8 cellular contexts compared by ENCODE assay signal in genomic region chr14:61322011-61322798, GRCh38. TPM values are rescaled to one million over a fixed set of nuclear protein-coding genes. Genes with fewer than 3 reads are reported as not detected.
DNase-seq lines count a peak whose midpoint lies in the region; ATAC-seq, FAIRE-seq and TF ChIP-seq lines count a peak whose summit lies in the region.

No MANE protein-coding gene starts in this region.

- ATAC-seq in CD4-positive, alpha-beta T cell (ENCODE audit: poor library complexity) = peak; percentile 7
- ATAC-seq in HG02759 (IDR thresholded peaks at IDR 0.05; ENCODE audit: unreplicated experiment) = peak; percentile 21
- peak; percentile 74 to 81 (median 76) for ATAC-seq in pancreas
- ATAC-seq in HG03571 (IDR thresholded peaks at IDR 0.05; ENCODE audit: unreplicated experiment) = no peak

- POLR2A ChIA-PET in CD4-positive, alpha-beta T cell (lab: Charles Lee) = interaction anchor here (1.0 to 6.9 kb wide), 31 partner anchors 13 to 372 kb away, joined by 3 to 185 read pairs (median 5); partner anchors contain the start of genes HIF1A and TMEM30B

- intact Hi-C loops in CD4-positive, alpha-beta T cell (cut with DNase I, micrococcal nuclease) = loop anchor here (2.0 to 5.0 kb wide), 4 partner anchors 15 to 80 kb away; no protein-coding TSS in a partner anchor
- intact Hi-C loops in pancreas (cut with DNase I) = no loop called here

- FAIRE-seq in pancreas (lab: Jason Lieb, UNC) = no peak

- whole genome bisulfite sequencing in pancreas, 2 donors = 0 to 1% methylated on average over 63 of the region's 63 CpGs

- CTCF ChIA-PET in CD4-positive, alpha-beta T cell (lab: Charles Lee) = interaction anchor here (0.8 to 3.6 kb wide), 19 partner anchors 10 to 407 kb away, joined by 3 to 29 read pairs (median 5); partner anchors contain the start of gene TMEM30B

- TF ChIP-seq CTCF in CD4-positive, alpha-beta T cell (IDR thresholded peaks at IDR 0.05) = no peak
- TF ChIP-seq CTCF in fibroblast of villous mesenchyme (IDR thresholded peaks at IDR 0.05; ENCODE audit: insufficient read depth, low read depth, low read length) (no peak), pancreas (IDR thresholded peaks at IDR 0.05) (no peak)

- peaks cover 51% of the 10 kb centered on the region for H3K36me3 Mint-ChIP-seq in CD4-positive, alpha-beta T cell (ENCODE audit: low read depth)

- H3K27me3 Mint-ChIP-seq in CD4-positive, alpha-beta T cell = no peaks in the 10 kb centered on the region

- peak overlapping the region; percentile 87 for H3K27ac ChIP-seq in CD4-positive, alpha-beta T cell (ENCODE audit: low read depth, low read length)
- H3K27ac ChIP-seq in pancreas = peak overlapping the region in 3 of 4 donors; percentile 38 to 70 (median 56)

- peaks cover 4% of the 10 kb centered on the region for H3K9me3 Mint-ChIP-seq in CD4-positive, alpha-beta T cell

- peaks cover 0 to 5% (median 4%) of the 10 kb centered on the region in 3 donors for H3K4me1 ChIP-seq in pancreas

- peaks cover 33% of the 10 kb centered on the region for H3K4me1 Mint-ChIP-seq in CD4-positive, alpha-beta T cell (ENCODE audit: low read depth)

- H3K4me3 Mint-ChIP-seq in CD4-positive, alpha-beta T cell = peak overlapping the region; percentile 96

- no peaks in the 10 kb centered on the region for H3K36me3 ChIP-seq in pancreas

- H3K27ac Mint-ChIP-seq in CD4-positive, alpha-beta T cell = no peak overlapping the region

- H3K27me3 ChIP-seq in CD4-positive, alpha-beta T cell (ENCODE audit: control insufficient read depth, insufficient read depth, low read length) = no peaks in the 10 kb centered on the region
- no peaks in the 10 kb centered on the region for H3K27me3 ChIP-seq in pancreas

- peak in 5 of 10 experiments; percentile 32 to 54 (median 37) for DNase-seq in CD4-positive, alpha-beta T cell
- DNase-seq in activated CD8-positive, alpha-beta memory T cell treated with anti-CD3 and anti-CD28 coated beads, Interleukin-2, amount 50 U/mL, for 4 hours = peak; percentile 50
- DNase-seq in fibroblast of villous mesenchyme (ENCODE audit: low read depth) (no peak), pancreas (peak; percentile 75 to 90 (median 82)), SHP77 treated with DMSO at 0.1 percent for 48 hours (lab: John Stamatoyannopoulos, UW) (no peak), NCI-H187 treated with DMSO at 0.1 percent for 48 hours (lab: John Stamatoyannopoulos, UW) (no peak)

- H3K4me3 ChIP-seq in fibroblast of villous mesenchyme (ENCODE audit: low read depth, low read length) (peak overlapping the region; percentile 40), pancreas (peak overlapping the region; percentile 33 to 91 (median 65))

- H3K9me3 ChIP-seq in CD4-positive, alpha-beta T cell (ENCODE audit: control insufficient read depth, low read length) = no peaks in the 10 kb centered on the region
- H3K9me3 ChIP-seq in pancreas = no peaks in the 10 kb centered on the region

RNA-seq across cellular contexts. Expression of gene PRKCH, which starts 0.8 kb away (rescaled TPM):
- 100 to 1,000 TPM; 378 to 385 TPM for total RNA-seq in CD4-positive, alpha-beta T cell
- 0.97 and 2.6 TPM in 2 replicates for total RNA-seq in fibroblast of villous mesenchyme
- total RNA-seq in pancreas = 10 to 100 TPM in 3 of 6 donors, 1 to 10 TPM in 3; 5.2 to 16.9 (median 9.5) TPM
- polyA plus RNA-seq in pancreas = 1 to 10 TPM; 3.6 to 9.2 TPM

RNA-seq across cellular contexts. Expression of gene TMEM30B, which starts 41.1 kb away (rescaled TPM):
- total RNA-seq in CD4-positive, alpha-beta T cell = 1 to 10 TPM; 8.9 to 9.1 TPM
- total RNA-seq in fibroblast of villous mesenchyme (0.32 TPM in 1 of 2 replicates, not detected in the other), pancreas (10 to 100 TPM; 15.7 to 21.3 (median 17.7) TPM)
- 10 to 100 TPM; 10.1 to 18.9 TPM for polyA plus RNA-seq in pancreas

Comparison
In these comparisons a context has a peak if more than half of its experiments do, and no peak if none do; other contexts are left out.
1. DNase-seq: peak in activated CD8-positive, alpha-beta memory T cell treated with anti-CD3 and anti-CD28 coated beads, Interleukin-2, amount 50 U/mL, for 4 hours (single experiment) and pancreas (6 of 6); none in fibroblast of villous mesenchyme (single experiment), SHP77 treated with DMSO at 0.1 percent for 48 hours (single experiment) and NCI-H187 treated with DMSO at 0.1 percent for 48 hours (single experiment).
2. RNA of gene PRKCH, which starts 0.8 kb away (total RNA-seq): 378 to 385 TPM in CD4-positive, alpha-beta T cell; 5.2 to 16.9 TPM in pancreas and 0.97 to 2.6 TPM in fibroblast of villous mesenchyme; every median in the first group is over 10 times any median in the second.
3. intact Hi-C loops: an anchor here in CD4-positive, alpha-beta T cell (2.0 to 5.0 kb wide); none called in pancreas.